1 cellular context compared by ENCODE assay signal in the genomic region with DNA sequence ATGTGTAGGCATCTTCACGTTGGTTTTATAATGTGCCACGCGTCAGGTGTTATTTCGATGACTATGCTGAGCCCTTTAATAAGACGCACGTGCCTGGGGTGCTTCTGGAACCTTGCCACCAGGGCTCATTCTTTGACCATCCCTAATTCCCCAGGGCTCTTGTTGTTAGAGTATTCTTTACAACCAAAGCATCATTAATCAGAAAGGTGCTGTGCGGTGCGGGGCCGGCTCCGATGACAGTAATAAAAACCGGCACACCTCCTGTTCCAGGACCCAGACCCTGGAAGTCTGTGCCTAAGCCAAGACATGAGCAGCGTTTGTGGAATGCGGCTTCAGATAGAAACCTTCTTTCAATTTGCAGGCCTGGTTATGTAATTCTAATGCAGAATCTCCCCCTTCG.
A peak's percentile ranks its signal among the peaks of the same experiment; 100 is the strongest.
TF ChIP-seq lines count a peak whose summit lies in the region.

No MANE protein-coding gene starts in this region.

TF ChIP-seq in HEK293, 187 proteins besides CTCF, POLR2A, EP300 and RAD21 (continued from another document and continues in another):
- TF ChIP-seq, protein P1, sequence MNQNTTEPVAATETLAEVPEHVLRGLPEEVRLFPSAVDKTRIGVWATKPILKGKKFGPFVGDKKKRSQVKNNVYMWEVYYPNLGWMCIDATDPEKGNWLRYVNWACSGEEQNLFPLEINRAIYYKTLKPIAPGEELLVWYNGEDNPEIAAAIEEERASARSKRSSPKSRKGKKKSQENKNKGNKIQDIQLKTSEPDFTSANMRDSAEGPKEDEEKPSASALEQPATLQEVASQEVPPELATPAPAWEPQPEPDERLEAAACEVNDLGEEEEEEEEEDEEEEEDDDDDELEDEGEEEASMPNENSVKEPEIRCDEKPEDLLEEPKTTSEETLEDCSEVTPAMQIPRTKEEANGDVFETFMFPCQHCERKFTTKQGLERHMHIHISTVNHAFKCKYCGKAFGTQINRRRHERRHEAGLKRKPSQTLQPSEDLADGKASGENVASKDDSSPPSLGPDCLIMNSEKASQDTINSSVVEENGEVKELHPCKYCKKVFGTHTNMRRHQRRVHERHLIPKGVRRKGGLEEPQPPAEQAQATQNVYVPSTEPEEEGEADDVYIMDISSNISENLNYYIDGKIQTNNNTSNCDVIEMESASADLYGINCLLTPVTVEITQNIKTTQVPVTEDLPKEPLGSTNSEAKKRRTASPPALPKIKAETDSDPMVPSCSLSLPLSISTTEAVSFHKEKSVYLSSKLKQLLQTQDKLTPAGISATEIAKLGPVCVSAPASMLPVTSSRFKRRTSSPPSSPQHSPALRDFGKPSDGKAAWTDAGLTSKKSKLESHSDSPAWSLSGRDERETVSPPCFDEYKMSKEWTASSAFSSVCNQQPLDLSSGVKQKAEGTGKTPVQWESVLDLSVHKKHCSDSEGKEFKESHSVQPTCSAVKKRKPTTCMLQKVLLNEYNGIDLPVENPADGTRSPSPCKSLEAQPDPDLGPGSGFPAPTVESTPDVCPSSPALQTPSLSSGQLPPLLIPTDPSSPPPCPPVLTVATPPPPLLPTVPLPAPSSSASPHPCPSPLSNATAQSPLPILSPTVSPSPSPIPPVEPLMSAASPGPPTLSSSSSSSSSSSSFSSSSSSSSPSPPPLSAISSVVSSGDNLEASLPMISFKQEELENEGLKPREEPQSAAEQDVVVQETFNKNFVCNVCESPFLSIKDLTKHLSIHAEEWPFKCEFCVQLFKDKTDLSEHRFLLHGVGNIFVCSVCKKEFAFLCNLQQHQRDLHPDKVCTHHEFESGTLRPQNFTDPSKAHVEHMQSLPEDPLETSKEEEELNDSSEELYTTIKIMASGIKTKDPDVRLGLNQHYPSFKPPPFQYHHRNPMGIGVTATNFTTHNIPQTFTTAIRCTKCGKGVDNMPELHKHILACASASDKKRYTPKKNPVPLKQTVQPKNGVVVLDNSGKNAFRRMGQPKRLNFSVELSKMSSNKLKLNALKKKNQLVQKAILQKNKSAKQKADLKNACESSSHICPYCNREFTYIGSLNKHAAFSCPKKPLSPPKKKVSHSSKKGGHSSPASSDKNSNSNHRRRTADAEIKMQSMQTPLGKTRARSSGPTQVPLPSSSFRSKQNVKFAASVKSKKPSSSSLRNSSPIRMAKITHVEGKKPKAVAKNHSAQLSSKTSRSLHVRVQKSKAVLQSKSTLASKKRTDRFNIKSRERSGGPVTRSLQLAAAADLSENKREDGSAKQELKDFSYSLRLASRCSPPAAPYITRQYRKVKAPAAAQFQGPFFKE (tag by site-specific recombination; IDR thresholded peaks at IDR 0.05; ENCODE audit: borderline replicate concordance): no peak
- TF ChIP-seq ZNF660 (tag by site-specific recombination; IDR thresholded peaks at IDR 0.05) (no peak), ZFP69B (tag by site-specific recombination; IDR thresholded peaks at IDR 0.05) (no peak), ZNF132 (tag by site-specific recombination; IDR thresholded peaks at IDR 0.05; ENCODE audit: borderline replicate concordance) (no peak), ZNF311 (tag by site-specific recombination; IDR thresholded peaks at IDR 0.05; ENCODE audit: borderline replicate concordance) (no peak), ZNF707 (tag by site-specific recombination; IDR thresholded peaks at IDR 0.05) (no peak), KLF8 (tag by site-specific recombination; IDR thresholded peaks at IDR 0.05) (peak; percentile 92), HOXD13 (CRISPR knock-in tag; IDR thresholded peaks at IDR 0.05; ENCODE audit: borderline replicate concordance) (no peak), ZNF26 (tag by site-specific recombination; IDR thresholded peaks at IDR 0.05) (no peak), ZSCAN5A (tag by site-specific recombination; IDR thresholded peaks at IDR 0.05) (no peak), ZSCAN30 (tag by site-specific recombination; IDR thresholded peaks at IDR 0.05) (no peak), ZNF548 (tag by site-specific recombination; IDR thresholded peaks at IDR 0.05) (no peak), ZXDB (tag by site-specific recombination; IDR thresholded peaks at IDR 0.05) (peak; percentile 79), ZBTB10 (tag by site-specific recombination; IDR thresholded peaks at IDR 0.05) (no peak), ZNF391 (tag by site-specific recombination; IDR thresholded peaks at IDR 0.05; ENCODE audit: borderline replicate concordance, low read depth) (peak; percentile 74; the same call in 1 of the 2 replicates), ZNF544 (tag by site-specific recombination; IDR thresholded peaks at IDR 0.05) (no peak), ZBTB44 (tag by site-specific recombination; IDR thresholded peaks at IDR 0.05) (peak; percentile 79), BCL11B (tag by site-specific recombination; IDR thresholded peaks at IDR 0.05; ENCODE audit: low read depth) (no peak), ZNF112 (tag by site-specific recombination; IDR thresholded peaks at IDR 0.05) (no peak), ZNF302 (tag by site-specific recombination; IDR thresholded peaks at IDR 0.05; ENCODE audit: low read depth) (no peak), ZNF394 (tag by site-specific recombination; IDR thresholded peaks at IDR 0.05; ENCODE audit: borderline replicate concordance) (peak; percentile 62; the same call in 1 of the 2 replicates), ZNF658 (tag by site-specific recombination; IDR thresholded peaks at IDR 0.05) (no peak), SP7 (tag by site-specific recombination; IDR thresholded peaks at IDR 0.05) (peak; percentile 97), ZNF664 (tag by site-specific recombination; IDR thresholded peaks at IDR 0.05) (no peak), ZNF626 (tag by site-specific recombination; IDR thresholded peaks at IDR 0.05) (no peak)
- TF ChIP-seq, protein P2, sequence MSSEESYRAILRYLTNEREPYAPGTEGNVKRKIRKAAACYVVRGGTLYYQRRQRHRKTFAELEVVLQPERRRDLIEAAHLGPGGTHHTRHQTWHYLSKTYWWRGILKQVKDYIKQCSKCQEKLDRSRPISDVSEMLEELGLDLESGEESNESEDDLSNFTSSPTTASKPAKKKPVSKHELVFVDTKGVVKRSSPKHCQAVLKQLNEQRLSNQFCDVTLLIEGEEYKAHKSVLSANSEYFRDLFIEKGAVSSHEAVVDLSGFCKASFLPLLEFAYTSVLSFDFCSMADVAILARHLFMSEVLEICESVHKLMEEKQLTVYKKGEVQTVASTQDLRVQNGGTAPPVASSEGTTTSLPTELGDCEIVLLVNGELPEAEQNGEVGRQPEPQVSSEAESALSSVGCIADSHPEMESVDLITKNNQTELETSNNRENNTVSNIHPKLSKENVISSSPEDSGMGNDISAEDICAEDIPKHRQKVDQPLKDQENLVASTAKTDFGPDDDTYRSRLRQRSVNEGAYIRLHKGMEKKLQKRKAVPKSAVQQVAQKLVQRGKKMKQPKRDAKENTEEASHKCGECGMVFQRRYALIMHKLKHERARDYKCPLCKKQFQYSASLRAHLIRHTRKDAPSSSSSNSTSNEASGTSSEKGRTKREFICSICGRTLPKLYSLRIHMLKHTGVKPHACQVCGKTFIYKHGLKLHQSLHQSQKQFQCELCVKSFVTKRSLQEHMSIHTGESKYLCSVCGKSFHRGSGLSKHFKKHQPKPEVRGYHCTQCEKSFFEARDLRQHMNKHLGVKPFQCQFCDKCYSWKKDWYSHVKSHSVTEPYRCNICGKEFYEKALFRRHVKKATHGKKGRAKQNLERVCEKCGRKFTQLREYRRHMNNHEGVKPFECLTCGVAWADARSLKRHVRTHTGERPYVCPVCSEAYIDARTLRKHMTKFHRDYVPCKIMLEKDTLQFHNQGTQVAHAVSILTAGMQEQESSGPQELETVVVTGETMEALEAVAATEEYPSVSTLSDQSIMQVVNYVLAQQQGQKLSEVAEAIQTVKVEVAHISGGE (tag by site-specific recombination; conservative IDR thresholded peaks at IDR 0.05; ENCODE audit: low read depth): no peak
- TF ChIP-seq, protein P3, sequence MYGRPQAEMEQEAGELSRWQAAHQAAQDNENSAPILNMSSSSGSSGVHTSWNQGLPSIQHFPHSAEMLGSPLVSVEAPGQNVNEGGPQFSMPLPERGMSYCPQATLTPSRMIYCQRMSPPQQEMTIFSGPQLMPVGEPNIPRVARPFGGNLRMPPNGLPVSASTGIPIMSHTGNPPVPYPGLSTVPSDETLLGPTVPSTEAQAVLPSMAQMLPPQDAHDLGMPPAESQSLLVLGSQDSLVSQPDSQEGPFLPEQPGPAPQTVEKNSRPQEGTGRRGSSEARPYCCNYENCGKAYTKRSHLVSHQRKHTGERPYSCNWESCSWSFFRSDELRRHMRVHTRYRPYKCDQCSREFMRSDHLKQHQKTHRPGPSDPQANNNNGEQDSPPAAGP (tag by site-specific recombination; IDR thresholded peaks at IDR 0.05): peak; percentile 99
- TF ChIP-seq, protein P4, sequence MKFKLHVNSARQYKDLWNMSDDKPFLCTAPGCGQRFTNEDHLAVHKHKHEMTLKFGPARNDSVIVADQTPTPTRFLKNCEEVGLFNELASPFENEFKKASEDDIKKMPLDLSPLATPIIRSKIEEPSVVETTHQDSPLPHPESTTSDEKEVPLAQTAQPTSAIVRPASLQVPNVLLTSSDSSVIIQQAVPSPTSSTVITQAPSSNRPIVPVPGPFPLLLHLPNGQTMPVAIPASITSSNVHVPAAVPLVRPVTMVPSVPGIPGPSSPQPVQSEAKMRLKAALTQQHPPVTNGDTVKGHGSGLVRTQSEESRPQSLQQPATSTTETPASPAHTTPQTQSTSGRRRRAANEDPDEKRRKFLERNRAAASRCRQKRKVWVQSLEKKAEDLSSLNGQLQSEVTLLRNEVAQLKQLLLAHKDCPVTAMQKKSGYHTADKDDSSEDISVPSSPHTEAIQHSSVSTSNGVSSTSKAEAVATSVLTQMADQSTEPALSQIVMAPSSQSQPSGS (tag by site-specific recombination; IDR thresholded peaks at IDR 0.05; ENCODE audit: low read depth): no peak
- TF ChIP-seq, protein P5, sequence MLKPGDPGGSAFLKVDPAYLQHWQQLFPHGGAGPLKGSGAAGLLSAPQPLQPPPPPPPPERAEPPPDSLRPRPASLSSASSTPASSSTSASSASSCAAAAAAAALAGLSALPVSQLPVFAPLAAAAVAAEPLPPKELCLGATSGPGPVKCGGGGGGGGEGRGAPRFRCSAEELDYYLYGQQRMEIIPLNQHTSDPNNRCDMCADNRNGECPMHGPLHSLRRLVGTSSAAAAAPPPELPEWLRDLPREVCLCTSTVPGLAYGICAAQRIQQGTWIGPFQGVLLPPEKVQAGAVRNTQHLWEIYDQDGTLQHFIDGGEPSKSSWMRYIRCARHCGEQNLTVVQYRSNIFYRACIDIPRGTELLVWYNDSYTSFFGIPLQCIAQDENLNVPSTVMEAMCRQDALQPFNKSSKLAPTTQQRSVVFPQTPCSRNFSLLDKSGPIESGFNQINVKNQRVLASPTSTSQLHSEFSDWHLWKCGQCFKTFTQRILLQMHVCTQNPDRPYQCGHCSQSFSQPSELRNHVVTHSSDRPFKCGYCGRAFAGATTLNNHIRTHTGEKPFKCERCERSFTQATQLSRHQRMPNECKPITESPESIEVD (tag by site-specific recombination; IDR thresholded peaks at IDR 0.05): peak; percentile 71
- TF ChIP-seq, protein P6, sequence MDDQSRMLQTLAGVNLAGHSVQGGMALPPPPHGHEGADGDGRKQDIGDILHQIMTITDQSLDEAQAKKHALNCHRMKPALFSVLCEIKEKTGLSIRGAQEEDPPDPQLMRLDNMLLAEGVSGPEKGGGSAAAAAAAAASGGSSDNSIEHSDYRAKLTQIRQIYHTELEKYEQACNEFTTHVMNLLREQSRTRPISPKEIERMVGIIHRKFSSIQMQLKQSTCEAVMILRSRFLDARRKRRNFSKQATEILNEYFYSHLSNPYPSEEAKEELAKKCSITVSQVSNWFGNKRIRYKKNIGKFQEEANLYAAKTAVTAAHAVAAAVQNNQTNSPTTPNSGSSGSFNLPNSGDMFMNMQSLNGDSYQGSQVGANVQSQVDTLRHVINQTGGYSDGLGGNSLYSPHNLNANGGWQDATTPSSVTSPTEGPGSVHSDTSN (CRISPR knock-in tag; IDR thresholded peaks at IDR 0.05): no peak
